18 cellular contexts compared by ENCODE assay signal in the genomic region with DNA sequence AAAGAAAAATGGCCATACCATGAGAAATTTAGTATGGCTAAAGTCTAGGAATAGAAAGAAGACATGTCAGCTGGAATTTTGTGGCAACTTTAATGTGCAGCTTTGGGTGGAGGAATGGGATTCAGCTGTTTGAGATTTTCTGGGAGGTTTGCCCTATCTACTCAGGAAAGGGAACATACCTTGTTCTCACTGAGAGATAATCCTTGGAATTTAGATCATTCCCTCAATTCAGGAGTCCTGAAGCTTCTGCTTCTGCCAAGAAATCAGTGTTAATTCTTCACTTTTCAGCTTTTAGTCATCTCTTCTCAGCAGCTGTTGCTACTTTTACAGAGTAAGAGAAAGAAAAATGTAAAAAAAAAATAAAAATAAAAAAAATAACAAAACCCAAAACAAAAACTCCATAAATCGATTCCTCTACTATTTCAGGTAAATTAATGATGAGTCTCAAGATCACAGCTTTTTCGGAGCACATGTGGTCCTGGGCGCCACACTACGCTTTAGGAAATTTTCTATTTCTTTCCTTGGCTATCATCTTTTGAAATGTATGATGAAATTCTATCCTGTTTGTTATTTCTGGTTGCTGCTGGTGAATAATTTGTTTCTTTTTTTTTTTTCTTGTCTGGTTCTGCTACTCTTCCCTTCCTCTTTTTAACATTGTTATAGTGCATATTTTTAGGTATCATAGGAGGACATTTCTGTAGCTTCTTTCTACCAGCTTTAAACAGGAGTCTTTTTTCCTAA. TPM values are rescaled to one million over a fixed set of nuclear protein-coding genes. Genes with fewer than 3 reads are reported as not detected.
DNase-seq lines count a peak whose midpoint lies in the region; ATAC-seq and TF ChIP-seq lines count a peak whose summit lies in the region.
"Had no signal": no experiment of that assay in that cellular context is flagged by ENCODE, and none has a peak within 500 bp of the region (broad histone marks: within the 10 kb centered on the region; RNA-seq: fewer than 3 reads in every experiment).

No MANE protein-coding gene starts in this region.

- H3K27ac ChIP-seq in heart right ventricle (peak overlapping the region in 1 of 10 donors; percentile 4), SJCRH30 (peak overlapping the region; percentile 25; the same call in 1 of the 2 replicates), lower lobe of right lung (peak overlapping the region; percentile 5), uterus (peak overlapping the region; percentile 13 to 23), substantia nigra (ENCODE audit: low read depth, low read length, poor library complexity, severe bottlenecking) (no peak overlapping the region)
- H3K27ac ChIP-seq: transverse colon had no signal

- no peak overlapping the region for H3K4me3 Mint-ChIP-seq in naive thymus-derived CD8-positive, alpha-beta T cell
- H3K4me3 Mint-ChIP-seq: activated T-helper 17 cell treated with anti-CD3 and anti-CD28 coated beads, Interleukin-2, amount 50 U/mL, for 72 hours; immature natural killer cell had no signal

- no peak for TF ChIP-seq POLR2A in uterus (IDR thresholded peaks at IDR 0.05)

- WGBS in heart right ventricle, 2 donors: 64 to 67% methylated on average over 4 of the region's 4 CpGs

- peaks cover 12 to 30% (median 20%) of the 10 kb centered on the region in 3 donors for H3K36me3 Mint-ChIP-seq in naive thymus-derived CD8-positive, alpha-beta T cell

- no peaks in the 10 kb centered on the region for H3K4me1 Mint-ChIP-seq in naive thymus-derived CD8-positive, alpha-beta T cell
- H3K4me1 Mint-ChIP-seq: activated T-helper 17 cell treated with anti-CD3 and anti-CD28 coated beads, Interleukin-2, amount 50 U/mL, for 72 hours; immature natural killer cell had no signal

- H3K4me1 ChIP-seq in heart right ventricle (peaks cover 0 to 15% (median 0%) of the 10 kb centered on the region in 9 donors), SJCRH30 (peaks cover 21% of the 10 kb centered on the region), lower lobe of right lung (peaks cover 6% of the 10 kb centered on the region), uterus (no peaks in the 10 kb centered on the region)
- H3K4me1 ChIP-seq: transverse colon had no signal

- intact Hi-C loops in left ventricle myocardium superior (cut with micrococcal nuclease) (no loop called here), heart right ventricle (cut with DNase I) (loop anchor here in 2 of 10 donors (10.0 kb wide), 1 partner anchor 60 kb away; no protein-coding TSS in a partner anchor), lower lobe of right lung (cut with DNase I) (no loop called here), uterus (cut with DNase I; ENCODE audit: low total_unique reads) (no loop called here)

- H3K36me3 ChIP-seq in heart right ventricle (no peaks in the 10 kb centered on the region), SJCRH30 (no peaks in the 10 kb centered on the region), lower lobe of right lung (no peaks in the 10 kb centered on the region), uterus (no peaks in the 10 kb centered on the region)
- H3K36me3 ChIP-seq: transverse colon had no signal

- peak; percentile 14 for ATAC-seq in left ventricle myocardium superior
- ATAC-seq in heart right ventricle: no peak
- ATAC-seq in lower lobe of right lung: peak in 1 of 2 donors; percentile 39
- no peak for ATAC-seq in naive thymus-derived CD8-positive, alpha-beta T cell
- ATAC-seq: activated CD4-positive, CD25-positive, alpha-beta regulatory T cell treated with anti-CD3 and anti-CD28 coated beads, Interleukin-2, amount 50 U/mL, for 24 hours; activated T-helper 17 cell treated with anti-CD3 and anti-CD28 coated beads, Interleukin-2, amount 50 U/mL, for 72 hours; HepG2; Right ventricle myocardium inferior; stimulated activated naive CD8-positive, alpha-beta T cell treated with anti-CD3 and anti-CD28 coated beads, Interleukin-15, Interleukin-2, amounts not matched to agents 100 U/mL and 50 U/mL, for 24 hours had no signal

- DNase-seq in left ventricle myocardium superior (no peak), heart right ventricle (no peak), SJCRH30 (peak; percentile 17 to 58), lower lobe of right lung (no peak), uterus (no peak), substantia nigra (lab: John Stamatoyannopoulos, UW) (no peak), glomerular visceral epithelial cell (ENCODE audit: extremely low spot score) (no peak)
- DNase-seq in naive thymus-derived CD8-positive, alpha-beta T cell: no peak
- DNase-seq: DMS153; erythroblast; immature natural killer cell; NCI-H1930; stimulated activated naive CD8-positive, alpha-beta T cell treated with anti-CD3 and anti-CD28 coated beads, Interleukin-15, Interleukin-2, amounts not matched to agents 100 U/mL and 50 U/mL, for 24 hours; transverse colon had no signal

- POLR2A ChIA-PET in naive thymus-derived CD8-positive, alpha-beta T cell (lab: Charles Lee): interaction anchor here (0.6 kb wide), 1 partner anchor 58 kb away, joined by 3 read pairs; no protein-coding TSS in a partner anchor

- H3K4me3 ChIP-seq in heart right ventricle (no peak overlapping the region), SJCRH30 (no peak overlapping the region), lower lobe of right lung (no peak overlapping the region), uterus (no peak overlapping the region)
- H3K4me3 ChIP-seq: transverse colon had no signal

- no peak overlapping the region for H3K27ac Mint-ChIP-seq in naive thymus-derived CD8-positive, alpha-beta T cell
- H3K27ac Mint-ChIP-seq: activated T-helper 17 cell treated with anti-CD3 and anti-CD28 coated beads, Interleukin-2, amount 50 U/mL, for 72 hours; immature natural killer cell had no signal

- H3K9me3 ChIP-seq in heart right ventricle: peaks cover 0 to 25% (median 7%) of the 10 kb centered on the region in 11 donors
- peaks cover 5% of the 10 kb centered on the region; the same call in 1 of the 2 replicates for H3K9me3 ChIP-seq in SJCRH30 (replicated peaks)
- H3K9me3 ChIP-seq in lower lobe of right lung: peaks cover 6% of the 10 kb centered on the region
- peaks cover 0 to 6% of the 10 kb centered on the region in 2 donors for H3K9me3 ChIP-seq in uterus
- H3K9me3 ChIP-seq: transverse colon had no signal

- no peak for TF ChIP-seq CTCF in heart right ventricle (IDR thresholded peaks at IDR 0.05)
- no peak for TF ChIP-seq CTCF in lower lobe of right lung (IDR thresholded peaks at IDR 0.05)
- no peak for TF ChIP-seq CTCF in uterus (IDR thresholded peaks at IDR 0.05)

- H3K27me3 ChIP-seq in heart right ventricle: no peaks in the 10 kb centered on the region
- no peaks in the 10 kb centered on the region for H3K27me3 ChIP-seq in SJCRH30
- no peaks in the 10 kb centered on the region for H3K27me3 ChIP-seq in lower lobe of right lung (ENCODE audit: low read depth)
- no peaks in the 10 kb centered on the region for H3K27me3 ChIP-seq in uterus
- H3K27me3 ChIP-seq: transverse colon had no signal

- no peaks in the 10 kb centered on the region for H3K27me3 Mint-ChIP-seq in naive thymus-derived CD8-positive, alpha-beta T cell
- H3K27me3 Mint-ChIP-seq: activated T-helper 17 cell treated with anti-CD3 and anti-CD28 coated beads, Interleukin-2, amount 50 U/mL, for 72 hours had no signal

- peaks cover 4 to 22% (median 11%) of the 10 kb centered on the region in 9 donors for H3K9me3 Mint-ChIP-seq in naive thymus-derived CD8-positive, alpha-beta T cell

RNA-seq across cellular contexts. Expression of a gene that starts 18.8 kb away (rescaled TPM):
- total RNA-seq in left ventricle myocardium superior (38.6 TPM), heart right ventricle (10 to 100 TPM; 30.8 to 57.2 (median 45.5) TPM), lower lobe of right lung (97.4 TPM), uterus (100 to 1,000 TPM in 3 of 4 donors, 10 to 100 TPM in 1; 94.5 to 237 (median 145) TPM)
- polyA plus RNA-seq in heart right ventricle: 10 to 100 TPM in 1 of 2 donors, 1 to 10 TPM in 1; 6.8 to 39.6 TPM
- 27.4 and 38.5 TPM in 2 replicates for total RNA-seq in SJCRH30 (2014; rRNA removed; shearing (Covaris generic))
- 10 to 100 TPM; 24.4 to 30.4 TPM for total RNA-seq in naive thymus-derived CD8-positive, alpha-beta T cell
- 10 to 100 TPM in 2 of 3 donors, 1 to 10 TPM in 1; 6.3 to 14.7 (median 12.3) TPM for polyA plus RNA-seq in naive thymus-derived CD8-positive, alpha-beta T cell

Comparison
In these comparisons a context has a peak if more than half of its experiments do, and no peak if none do; other contexts are left out.
1. DNase-seq: peak in SJCRH30 (2 of 2); none in left ventricle myocardium superior (single experiment), heart right ventricle (0 of 2), lower lobe of right lung (single experiment), uterus (0 of 2), naive thymus-derived CD8-positive, alpha-beta T cell (0 of 10), substantia nigra (0 of 49) and glomerular visceral epithelial cell (single experiment).